In the genomic region with DNA sequence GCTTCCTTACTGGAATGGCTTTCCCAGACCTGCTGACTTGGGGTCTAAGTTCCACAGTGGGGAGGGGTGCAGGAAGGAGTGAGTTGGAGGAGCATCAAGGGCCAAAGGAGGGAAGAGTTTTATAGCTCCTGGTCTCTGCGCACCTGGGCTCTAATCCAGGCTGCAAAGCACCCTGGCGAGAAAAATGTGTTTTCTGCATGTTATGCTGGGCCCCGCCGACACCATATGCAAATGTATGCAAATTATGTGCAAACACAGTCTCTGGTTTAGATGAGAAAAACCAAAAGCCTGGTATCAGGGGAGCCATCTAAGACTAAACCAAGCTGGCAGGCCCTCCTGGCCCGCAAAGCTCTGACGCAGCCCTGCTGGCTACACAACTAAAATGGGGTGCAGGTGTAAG, we compare ENCODE assay signal across 24 cellular contexts.
"Had no signal": no experiment of that assay in that cellular context is flagged by ENCODE, and none has a peak within 500 bp of the region (broad histone marks: within the 10 kb centered on the region; RNA-seq: fewer than 3 reads in every experiment).

No MANE protein-coding gene starts in this region.

- H3K4me1 ChIP-seq: breast epithelium, uterus had no signal

- H3K9me3 Mint-ChIP-seq: activated naive CD4-positive, alpha-beta T cell treated with anti-CD3 and anti-CD28 coated beads for 36 hours; activated T-helper 17 cell treated with anti-CD3 and anti-CD28 coated beads, Interleukin-2, amount 50 U/mL, for 72 hours; nephron progenitor cell had no signal

- H3K9me3 ChIP-seq: breast epithelium, esophagus squamous epithelium, lower lobe of right lung, tibial nerve, uterus had no signal

- H3K27ac ChIP-seq: breast epithelium, esophagus squamous epithelium, lower lobe of right lung, tibial nerve, uterus, VCaP had no signal

- H3K36me3 ChIP-seq: breast epithelium, esophagus squamous epithelium, lower lobe of right lung, tibial nerve, uterus had no signal

- H3K4me3 ChIP-seq: breast epithelium, esophagus squamous epithelium, lower lobe of right lung, tibial nerve, uterus had no signal

- H3K27ac Mint-ChIP-seq: activated naive CD4-positive, alpha-beta T cell treated with anti-CD3 and anti-CD28 coated beads for 36 hours; activated naive CD8-positive, alpha-beta T cell treated with anti-CD3 and anti-CD28 coated beads, Interleukin-2, amount 50 U/mL, for 24 hours; activated T-helper 17 cell treated with anti-CD3 and anti-CD28 coated beads, Interleukin-2, amount 50 U/mL, for 72 hours; nephron progenitor cell; progenitor cell of endocrine pancreas; T-helper 17 cell had no signal

- DNase-seq: activated CD4-positive, alpha-beta T cell treated with anti-CD3 and anti-CD28 coated beads for 1 hour; activated naive CD4-positive, alpha-beta T cell treated with anti-CD3 and anti-CD28 coated beads for 36 hours; activated naive CD8-positive, alpha-beta T cell treated with anti-CD3 and anti-CD28 coated beads, Interleukin-2, amount 50 U/mL, for 24 hours; activated T-cell treated with anti-CD3 and anti-CD28 coated beads for 4 hours; cerebellar nuclear complex; effector CD8-positive, alpha-beta T cell; esophagus squamous epithelium; hippocampal formation; islet precursor cell; left colon; lower lobe of right lung; nephron progenitor cell; occipital lobe; stimulated activated CD4-positive, alpha-beta T cell treated with anti-CD3 and anti-CD28 coated beads, Interleukin-12 subunit alpha, Interleukin-12 subunit beta, amount 100 ng/mL, for 4 hours; stimulated activated CD4-positive, alpha-beta T cell treated with anti-CD3 and anti-CD28 coated beads, Interleukin-1b, Interleukin-23, amount 100 ng/mL, for 48 hours; stimulated activated CD8-positive, alpha-beta memory T cell treated with anti-CD3 and anti-CD28 coated beads, Interleukin-4, amount 100 ng/mL, for 48 hours; stimulated activated naive CD4-positive, alpha-beta T cell treated with Interleukin-2 at 50 U/mL for 16 hours; T-helper 17 cell; uterus had no signal

- H3K4me3 Mint-ChIP-seq: activated naive CD4-positive, alpha-beta T cell treated with anti-CD3 and anti-CD28 coated beads for 36 hours; activated naive CD8-positive, alpha-beta T cell treated with anti-CD3 and anti-CD28 coated beads, Interleukin-2, amount 50 U/mL, for 24 hours; activated T-helper 17 cell treated with anti-CD3 and anti-CD28 coated beads, Interleukin-2, amount 50 U/mL, for 72 hours; nephron progenitor cell; T-helper 17 cell had no signal

- H3K27me3 ChIP-seq: uterus had no signal

- H3K4me1 Mint-ChIP-seq: activated naive CD8-positive, alpha-beta T cell treated with anti-CD3 and anti-CD28 coated beads, Interleukin-2, amount 50 U/mL, for 24 hours; activated T-helper 17 cell treated with anti-CD3 and anti-CD28 coated beads, Interleukin-2, amount 50 U/mL, for 72 hours; nephron progenitor cell; T-helper 17 cell had no signal
